Comparison of ENCODE assay signal across 1 cellular context in the genomic region with DNA sequence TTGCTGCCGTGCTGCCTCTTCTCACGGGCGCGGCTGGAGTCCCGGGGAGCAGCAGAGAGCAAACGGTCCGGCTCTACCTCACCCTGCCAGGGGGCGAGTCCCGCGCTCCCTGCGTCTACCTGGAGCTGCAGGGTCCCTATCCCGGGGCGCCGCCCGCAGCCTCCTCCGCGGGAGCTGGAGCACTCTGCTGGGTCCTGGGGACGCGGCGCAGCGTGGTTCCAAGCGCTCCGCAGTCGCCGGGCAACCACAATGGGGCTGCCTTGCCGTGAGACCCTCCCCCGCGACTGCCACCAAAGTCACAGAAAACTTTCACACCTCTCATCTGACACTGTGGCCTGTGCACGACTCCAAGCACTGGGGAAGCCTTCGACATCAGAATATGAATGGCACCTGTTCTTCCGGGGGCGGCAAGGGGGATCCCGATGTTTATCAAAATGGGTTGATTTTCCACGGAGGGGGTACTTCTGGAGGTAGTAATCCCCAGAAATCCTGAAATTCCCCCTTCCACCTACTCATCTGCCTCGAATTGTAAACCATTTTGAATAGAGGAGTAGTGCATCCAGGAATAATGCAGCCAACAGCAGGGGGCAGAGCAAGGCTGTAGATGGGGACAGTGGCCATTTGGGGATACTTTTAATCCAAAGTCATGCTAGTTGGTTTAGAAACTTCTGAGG.
TF ChIP-seq lines count a peak whose summit lies in the region.

C12orf42 (minus strand) TSS at position 186 of the 674 bp plus-strand sequence. CDS start 17,542 bp downstream, outside the sequence.

TF ChIP-seq in GM12878, 131 proteins besides CTCF, POLR2A, EP300 and RAD21 (continued from another document and continues in another):
- no peak for TF ChIP-seq BCL3 (IDR thresholded peaks at IDR 0.05; ENCODE audit: borderline replicate concordance, insufficient read depth, low read depth, low read length, poor library complexity, severe bottlenecking)
- TF ChIP-seq DPF2 (IDR thresholded peaks at IDR 0.05): peak; percentile 89
- TF ChIP-seq BACH1 (IDR thresholded peaks at IDR 0.05; ENCODE audit: borderline replicate concordance): peak; percentile 49; the same call in 1 of the 2 replicates
- TF ChIP-seq, protein P1, sequence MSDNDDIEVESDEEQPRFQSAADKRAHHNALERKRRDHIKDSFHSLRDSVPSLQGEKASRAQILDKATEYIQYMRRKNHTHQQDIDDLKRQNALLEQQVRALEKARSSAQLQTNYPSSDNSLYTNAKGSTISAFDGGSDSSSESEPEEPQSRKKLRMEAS (IDR thresholded peaks at IDR 0.05; ENCODE audit: low read depth, low read length): no peak
- TF ChIP-seq MEF2A (IDR thresholded peaks at IDR 0.05; ENCODE audit: insufficient read depth, low read depth, low read length): no peak
- no peak for TF ChIP-seq YBX1 (IDR thresholded peaks at IDR 0.05)
- TF ChIP-seq IRF5 (IDR thresholded peaks at IDR 0.05; ENCODE audit: borderline replicate concordance): no peak
- peak; percentile 40 for TF ChIP-seq ATF7 (IDR thresholded peaks at IDR 0.05; ENCODE audit: low read depth)
- no peak for TF ChIP-seq NFYA (IDR thresholded peaks at IDR 0.05; ENCODE audit: borderline replicate concordance, low read depth, low read length)
- TF ChIP-seq KAT2A (conservative IDR thresholded peaks at IDR 0.05; ENCODE audit: control insufficient read depth, low read depth, low read length): no peak
- peak; percentile 72 for TF ChIP-seq EED (IDR thresholded peaks at IDR 0.05; ENCODE audit: low read depth)
- TF ChIP-seq NR2C2 (IDR thresholded peaks at IDR 0.05; ENCODE audit: borderline replicate concordance, control insufficient read depth, insufficient read length, low read depth): no peak
- TF ChIP-seq HDAC6 (IDR thresholded peaks at IDR 0.05; ENCODE audit: unreplicated experiment): no peak
- TF ChIP-seq ZNF24 (IDR thresholded peaks at IDR 0.05): no peak
- no peak for TF ChIP-seq SMAD1 (IDR thresholded peaks at IDR 0.05; ENCODE audit: low read depth, partially characterized antibody)
- TF ChIP-seq MTA2 (IDR thresholded peaks at IDR 0.05; ENCODE audit: low read depth): peak; percentile 72
- no peak for TF ChIP-seq RUNX3 (IDR thresholded peaks at IDR 0.05; ENCODE audit: low read length)
- TF ChIP-seq ZBED1 (IDR thresholded peaks at IDR 0.05; ENCODE audit: borderline replicate concordance): no peak
- 0 out of 2 replicates have a peak, but pooled peaks have one; percentile 15 for TF ChIP-seq SMARCA5 (IDR thresholded peaks at IDR 0.05)
- TF ChIP-seq SMC3 (IDR thresholded peaks at IDR 0.05; ENCODE audit: borderline replicate concordance, low read length): peak; percentile 81
- TF ChIP-seq, protein P2, sequence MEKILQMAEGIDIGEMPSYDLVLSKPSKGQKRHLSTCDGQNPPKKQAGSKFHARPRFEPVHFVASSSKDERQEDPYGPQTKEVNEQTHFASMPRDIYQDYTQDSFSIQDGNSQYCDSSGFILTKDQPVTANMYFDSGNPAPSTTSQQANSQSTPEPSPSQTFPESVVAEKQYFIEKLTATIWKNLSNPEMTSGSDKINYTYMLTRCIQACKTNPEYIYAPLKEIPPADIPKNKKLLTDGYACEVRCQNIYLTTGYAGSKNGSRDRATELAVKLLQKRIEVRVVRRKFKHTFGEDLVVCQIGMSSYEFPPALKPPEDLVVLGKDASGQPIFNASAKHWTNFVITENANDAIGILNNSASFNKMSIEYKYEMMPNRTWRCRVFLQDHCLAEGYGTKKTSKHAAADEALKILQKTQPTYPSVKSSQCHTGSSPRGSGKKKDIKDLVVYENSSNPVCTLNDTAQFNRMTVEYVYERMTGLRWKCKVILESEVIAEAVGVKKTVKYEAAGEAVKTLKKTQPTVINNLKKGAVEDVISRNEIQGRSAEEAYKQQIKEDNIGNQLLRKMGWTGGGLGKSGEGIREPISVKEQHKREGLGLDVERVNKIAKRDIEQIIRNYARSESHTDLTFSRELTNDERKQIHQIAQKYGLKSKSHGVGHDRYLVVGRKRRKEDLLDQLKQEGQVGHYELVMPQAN (conservative IDR thresholded peaks at IDR 0.05): 0 out of 2 replicates have a peak, but pooled peaks have one; percentile 1
- TF ChIP-seq E2F4 (IDR thresholded peaks at IDR 0.05; ENCODE audit: low read depth, low read length): no peak
- 0 out of 2 replicates have a peak, but pooled peaks have one; percentile 15 for TF ChIP-seq BMI1 (IDR thresholded peaks at IDR 0.05; ENCODE audit: borderline replicate concordance)
- no peak for TF ChIP-seq SUPT20H (IDR thresholded peaks at IDR 0.05; ENCODE audit: borderline replicate concordance, control insufficient read depth, low read depth, low read length)
- TF ChIP-seq YY1 (IDR thresholded peaks at IDR 0.05; ENCODE audit: low read depth, low read length): peak; percentile 83
- no peak for TF ChIP-seq POLR2AphosphoS2 (IDR thresholded peaks at IDR 0.05; ENCODE audit: low read depth, low read length)
- TF ChIP-seq ZBTB4 (CRISPR knock-in tag; IDR thresholded peaks at IDR 0.05): no peak
- TF ChIP-seq BRCA1 (IDR thresholded peaks at IDR 0.05; ENCODE audit: low read depth, low read length): no peak
- peak; percentile 58 for TF ChIP-seq MEF2B (IDR thresholded peaks at IDR 0.05; ENCODE audit: partially characterized antibody, poor library complexity, severe bottlenecking)
- TF ChIP-seq ZNF274 (IDR thresholded peaks at IDR 0.05; ENCODE audit: insufficient read depth, insufficient read length): no peak
- TF ChIP-seq CHD4 (IDR thresholded peaks at IDR 0.05): no peak
- TF ChIP-seq NRF1 (conservative IDR thresholded peaks at IDR 0.05; ENCODE audit: low read depth, low read length): no peak
- TF ChIP-seq ZBTB40 (IDR thresholded peaks at IDR 0.05; ENCODE audit: borderline replicate concordance): no peak
- TF ChIP-seq SMAD5 (IDR thresholded peaks at IDR 0.05; ENCODE audit: low read depth): no peak
- TF ChIP-seq, protein P3, sequence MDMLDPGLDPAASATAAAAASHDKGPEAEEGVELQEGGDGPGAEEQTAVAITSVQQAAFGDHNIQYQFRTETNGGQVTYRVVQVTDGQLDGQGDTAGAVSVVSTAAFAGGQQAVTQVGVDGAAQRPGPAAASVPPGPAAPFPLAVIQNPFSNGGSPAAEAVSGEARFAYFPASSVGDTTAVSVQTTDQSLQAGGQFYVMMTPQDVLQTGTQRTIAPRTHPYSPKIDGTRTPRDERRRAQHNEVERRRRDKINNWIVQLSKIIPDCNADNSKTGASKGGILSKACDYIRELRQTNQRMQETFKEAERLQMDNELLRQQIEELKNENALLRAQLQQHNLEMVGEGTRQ (IDR thresholded peaks at IDR 0.05; ENCODE audit: borderline replicate concordance, low read depth, low read length): no peak
- TF ChIP-seq JUNB (IDR thresholded peaks at IDR 0.05): no peak
- no peak for TF ChIP-seq KDM1A (IDR thresholded peaks at IDR 0.05; ENCODE audit: borderline replicate concordance)
- TF ChIP-seq ATF2 (IDR thresholded peaks at IDR 0.05; ENCODE audit: low read length): no peak
